In genomic region chr1:226661271-226661670, GRCh38 we compare ENCODE assay signal across 9 cellular contexts.
DNase-seq lines count a peak whose midpoint lies in the region; ATAC-seq and TF ChIP-seq lines count a peak whose summit lies in the region.
"Had no signal": no experiment of that assay in that cellular context is flagged by ENCODE, and none has a peak within 500 bp of the region (broad histone marks: within the 10 kb centered on the region; RNA-seq: fewer than 3 reads in every experiment).

No MANE protein-coding gene starts in this region.

- H3K4me3 ChIP-seq in DOHH2 (ENCODE audit: low read length) (peak overlapping the region; percentile 58), esophagus (ENCODE audit: low read depth in 1 of 2, low read length in 2 of 2) (no peak overlapping the region)

- H3K27me3 ChIP-seq in DOHH2 (ENCODE audit: control insufficient read depth, low read length) (no peaks in the 10 kb centered on the region), esophagus (ENCODE audit: control insufficient read depth in 1 of 2, insufficient read depth in 2 of 2, low read length in 2 of 2) (no peaks in the 10 kb centered on the region)

- H3K4me1 Mint-ChIP-seq in T-helper 17 cell: peaks cover 78% of the 10 kb centered on the region
- no peaks in the 10 kb centered on the region for H3K4me1 Mint-ChIP-seq in activated T-cell treated with anti-CD3 and anti-CD28 coated beads, Interleukin-2, amount 50 U/mL, for 4 hours (ENCODE audit: low read depth)

- H3K9me3 Mint-ChIP-seq in activated T-cell treated with anti-CD3 and anti-CD28 coated beads, Interleukin-2, amount 50 U/mL, for 4 hours: no peaks in the 10 kb centered on the region

- H3F3A ChIP-seq in DOHH2 (ENCODE audit: control insufficient read depth, insufficient read depth): peaks cover 65% of the 10 kb centered on the region

- ATAC-seq in T-helper 17 cell (no peak), GM21619 (IDR thresholded peaks at IDR 0.05; ENCODE audit: unreplicated experiment) (no peak)
- no peak for ATAC-seq in activated T-cell treated with anti-CD3 and anti-CD28 coated beads, Interleukin-2, amount 50 U/mL, for 4 hours

- peaks cover 90% of the 10 kb centered on the region for H3K79me2 ChIP-seq in DOHH2 (ENCODE audit: control insufficient read depth, low read length)

- intact Hi-C loops in posterior vena cava (cut with DNase I): loop anchor here in 1 of 2 donors (5.0 kb wide), 2 partner anchors 36 to 76 kb away; partner anchors contain the start of gene ITPKB

- H3K9me2 ChIP-seq in DOHH2 (replicated peaks; ENCODE audit: control insufficient read depth, low read length): no peaks in the 10 kb centered on the region

- no peak for TF ChIP-seq CTCF in DOHH2 (IDR thresholded peaks at IDR 0.05; ENCODE audit: low read depth, low read length, poor library complexity, severe bottlenecking)

- peaks cover 72% of the 10 kb centered on the region for H3K36me3 ChIP-seq in DOHH2 (ENCODE audit: control insufficient read depth, low read length)
- H3K36me3 ChIP-seq in esophagus (ENCODE audit: control insufficient read depth in 2 of 2, insufficient read depth in 2 of 2, low read length in 1 of 2): no peaks in the 10 kb centered on the region

- no peaks in the 10 kb centered on the region for H4K20me1 ChIP-seq in DOHH2 (ENCODE audit: control insufficient read depth, insufficient read depth, low read depth, low read length)

- no peak overlapping the region for H3K27ac Mint-ChIP-seq in T-helper 17 cell

- H3K27me3 Mint-ChIP-seq in T-helper 17 cell: no peaks in the 10 kb centered on the region
- no peaks in the 10 kb centered on the region for H3K27me3 Mint-ChIP-seq in activated T-cell treated with anti-CD3 and anti-CD28 coated beads, Interleukin-2, amount 50 U/mL, for 4 hours (ENCODE audit: low read depth)

- H3K9me3 ChIP-seq in DOHH2 (ENCODE audit: control insufficient read depth, insufficient read depth, low read length) (no peaks in the 10 kb centered on the region), T-helper 17 cell (ENCODE audit: control insufficient read depth, low read length, poor library complexity, severe bottlenecking) (no peaks in the 10 kb centered on the region), esophagus (ENCODE audit: control insufficient read depth in 2 of 2, insufficient read depth in 1 of 2, low read depth in 1 of 2, low read length in 1 of 2) (no peaks in the 10 kb centered on the region)

- peak overlapping the region; percentile 84 for H3K4me3 Mint-ChIP-seq in T-helper 17 cell
- H3K4me3 Mint-ChIP-seq in activated T-cell treated with anti-CD3 and anti-CD28 coated beads, Interleukin-2, amount 50 U/mL, for 4 hours: no peak overlapping the region

- WGBS in esophagus, 2 donors: 55 to 59% methylated on average over 2 of the region's 2 CpGs

- DNase-seq in T-helper 17 cell (no peak), posterior vena cava (ENCODE audit: low spot score) (peak; percentile 31), AG08395 (ENCODE audit: low spot score) (no peak), NCI-H146 (lab: John Stamatoyannopoulos, UW) (no peak)
- DNase-seq in activated T-cell treated with anti-CD3 and anti-CD28 coated beads, Interleukin-2, amount 50 U/mL, for 4 hours: no peak
- DNase-seq: HCEC 1CT had no signal

- no peak overlapping the region for H3K4me2 ChIP-seq in DOHH2 (ENCODE audit: low read length)

- H3K27ac ChIP-seq in DOHH2 (ENCODE audit: low read depth, low read length) (no peak overlapping the region), esophagus (ENCODE audit: low read depth in 2 of 2, low read length in 1 of 2) (peak overlapping the region; percentile 74 to 96)

- H3K4me1 ChIP-seq in DOHH2 (ENCODE audit: control insufficient read depth, low read length) (peaks cover 33% of the 10 kb centered on the region; the same call in 1 of the 2 replicates), esophagus (ENCODE audit: control insufficient read depth in 2 of 2, insufficient read depth in 2 of 2, low read length in 1 of 2) (peaks cover 16 to 50% of the 10 kb centered on the region in 2 donors)

- H3K36me3 Mint-ChIP-seq in T-helper 17 cell (ENCODE audit: low read depth): peaks cover 2% of the 10 kb centered on the region
- peaks cover 4% of the 10 kb centered on the region for H3K36me3 Mint-ChIP-seq in activated T-cell treated with anti-CD3 and anti-CD28 coated beads, Interleukin-2, amount 50 U/mL, for 4 hours (ENCODE audit: insufficient read depth)
